ENCODE assay signal across 9 cellular contexts in the genomic region with DNA sequence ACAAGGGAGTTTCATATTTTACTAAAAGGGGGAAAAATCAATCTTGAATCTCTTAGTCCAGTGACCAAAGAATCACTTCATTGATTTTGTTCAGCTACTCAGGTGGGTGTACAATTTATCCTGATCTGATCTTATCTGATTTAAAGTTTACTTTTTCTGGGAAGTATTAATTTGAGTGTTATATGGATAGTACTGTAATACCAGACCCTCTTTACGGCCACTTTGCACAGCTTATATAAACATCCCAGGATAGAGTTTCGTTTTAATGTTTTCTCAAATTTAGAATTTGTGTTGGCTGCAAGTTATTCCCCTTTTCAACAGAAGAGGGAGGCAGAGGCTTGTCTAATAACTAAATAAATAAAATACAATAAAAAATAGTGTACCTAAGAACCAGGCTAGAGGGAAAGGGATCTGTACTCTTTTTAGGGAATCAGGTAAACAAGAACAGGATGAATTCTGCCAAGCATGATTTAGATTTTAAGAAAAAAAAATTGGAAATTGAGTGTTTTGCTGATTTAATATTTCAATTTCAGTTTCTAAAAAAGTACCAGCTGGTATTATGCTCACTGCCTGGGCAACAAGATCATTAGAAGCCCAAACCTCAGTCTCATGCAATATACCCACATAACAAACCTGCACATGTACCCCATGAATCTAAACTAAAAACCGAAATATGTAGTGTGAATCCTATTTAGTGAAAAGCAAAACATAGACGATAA.
DNase-seq lines count a peak whose midpoint lies in the region; TF ChIP-seq lines count a peak whose summit lies in the region.
"Had no signal": no experiment of that assay in that cellular context is flagged by ENCODE, and none has a peak within 500 bp of the region (broad histone marks: within the 10 kb centered on the region; RNA-seq: fewer than 3 reads in every experiment).

No MANE protein-coding gene starts in this region.

- H3K27ac ChIP-seq in brain microvascular endothelial cell: no peak overlapping the region

- no peak overlapping the region for H3K4me3 Mint-ChIP-seq in nephron progenitor cell
- H3K4me3 Mint-ChIP-seq: T-helper 1 cell treated with Interleukin-12 subunit alpha and Interleukin-12 subunit beta and Interleukin-4 antibody, amounts not matched to agents 30 μg/mL and 1 μg/mL, for 36 hours had no signal

- peaks cover 35% of the 10 kb centered on the region for H3K4me1 Mint-ChIP-seq in nephron progenitor cell

- H3K27me3 ChIP-seq in brain microvascular endothelial cell (replicated peaks): no peaks in the 10 kb centered on the region

- no peaks in the 10 kb centered on the region for H3K9me3 Mint-ChIP-seq in nephron progenitor cell
- H3K9me3 Mint-ChIP-seq: T-helper 1 cell treated with Interleukin-12 subunit alpha and Interleukin-12 subunit beta and Interleukin-4 antibody, amounts not matched to agents 30 μg/mL and 1 μg/mL, for 36 hours had no signal

- TF ChIP-seq CTCF in NB4 (IDR thresholded peaks at IDR 0.05; ENCODE audit: low read depth, low read length) (peak; percentile 24), brain microvascular endothelial cell (IDR thresholded peaks at IDR 0.05; ENCODE audit: low read depth, low read length, missing control alignments) (peak; percentile 62), nephron progenitor cell (IDR thresholded peaks at IDR 0.05) (peak; percentile 73)

- DNase-seq in EL (peak; percentile 41), NB4 (ENCODE audit: low read depth) (no peak), brain microvascular endothelial cell (no peak), nephron progenitor cell (no peak), activated T-cell treated with anti-CD3 and anti-CD28 coated beads for 4 hours (no peak), activated gamma-delta T cell (lab: John Stamatoyannopoulos, UW) (no peak)
- no peak for DNase-seq in central memory CD4-positive, alpha-beta T cell
- DNase-seq in stimulated activated CD4-positive, alpha-beta T cell treated with anti-CD3 and anti-CD28 coated beads, Interleukin-1b, Interleukin-23, amount 100 ng/mL, for 48 hours: no peak

- no peak overlapping the region for H3K27ac Mint-ChIP-seq in nephron progenitor cell
- H3K27ac Mint-ChIP-seq: T-helper 1 cell treated with Interleukin-12 subunit alpha and Interleukin-12 subunit beta and Interleukin-4 antibody, amounts not matched to agents 30 μg/mL and 1 μg/mL, for 36 hours had no signal

- H3K4me3 ChIP-seq in NB4 (ENCODE audit: low read depth, low read length): no peak overlapping the region
- no peak overlapping the region for H3K4me3 ChIP-seq in brain microvascular endothelial cell (ENCODE audit: low read depth, low read length)

- H3K36me3 ChIP-seq in brain microvascular endothelial cell (replicated peaks): no peaks in the 10 kb centered on the region

- in situ Hi-C loops in brain microvascular endothelial cell (cut with HindIII; ENCODE audit: low pct_ligation_motif_present, low sequenced_read_pairs): no loop called here

- TF ChIP-seq POLR2A in NB4 (IDR thresholded peaks at IDR 0.05; ENCODE audit: extremely low read depth, insufficient read length): no peak

- H3K27me3 Mint-ChIP-seq in nephron progenitor cell (ENCODE audit: low read depth, poor library complexity): no peaks in the 10 kb centered on the region

- no peaks in the 10 kb centered on the region for H3K36me3 Mint-ChIP-seq in nephron progenitor cell (ENCODE audit: low read depth)
